25 cellular contexts compared by ENCODE assay signal in genomic region chr7:8881916-8882315, GRCh38.
DNase-seq lines count a peak whose midpoint lies in the region; ATAC-seq, FAIRE-seq and TF ChIP-seq lines count a peak whose summit lies in the region.
"Had no signal": no experiment of that assay in that cellular context is flagged by ENCODE, and none has a peak within 500 bp of the region (broad histone marks: within the 10 kb centered on the region; RNA-seq: fewer than 3 reads in every experiment).

No MANE protein-coding gene starts in this region.

- H3K4me3 ChIP-seq in smooth muscle cell, result no peak overlapping the region
- H3K4me3 ChIP-seq: GM12878, MG63, PC-9, SJSA1 had no signal

- no peak overlapping the region for H3K4me2 ChIP-seq in smooth muscle cell
- H3K4me2 ChIP-seq: PC-9 had no signal

- H2AFZ ChIP-seq in smooth muscle cell (ENCODE audit: low read depth), result peak overlapping the region; percentile 32
- H2AFZ ChIP-seq: PC-9 had no signal

- no peaks in the 10 kb centered on the region for H3K9me3 ChIP-seq in smooth muscle cell (replicated peaks; ENCODE audit: low read depth)
- H3K9me3 ChIP-seq: Caco-2, MG63, SJSA1 had no signal

- H3K27me3 ChIP-seq in smooth muscle cell (ENCODE audit: low read depth), result no peaks in the 10 kb centered on the region
- H3K27me3 ChIP-seq: MG63, SJSA1 had no signal

- peaks cover 7% of the 10 kb centered on the region for H3K4me1 ChIP-seq in smooth muscle cell (ENCODE audit: low read depth)
- H3K4me1 ChIP-seq: Caco-2, SJSA1 had no signal

- 55% methylated on average over 2 of the region's 2 CpGs for WGBS in smooth muscle cell (ENCODE audit: low lambda C conversion rate)

- no peak overlapping the region for H3K27ac ChIP-seq in smooth muscle cell (ENCODE audit: low read depth)
- H3K27ac ChIP-seq: C4-2B, PC-9, SJSA1 had no signal

- no peaks in the 10 kb centered on the region for H3F3A ChIP-seq in smooth muscle cell (ENCODE audit: low read depth)

- no peaks in the 10 kb centered on the region for H3K79me2 ChIP-seq in smooth muscle cell (ENCODE audit: low read depth)

- FAIRE-seq in GM12891 (lab: Jason Lieb, UNC), result no peak
- FAIRE-seq: GM12878 had no signal

- TF ChIP-seq POLR2A in GM12891 (IDR thresholded peaks at IDR 0.05; ENCODE audit: low read depth, low read length), result no peak

- DNase-seq in HT1080 (ENCODE audit: low read depth) (peak; percentile 6), SK-N-DZ (ENCODE audit: low spot score) (peak; percentile 12), foreskin melanocyte (peak; percentile 67), smooth muscle cell (lab: John Stamatoyannopoulos, UW; ENCODE audit: unreplicated experiment) (no peak), GM12891 (ENCODE audit: insufficient read length, low spot score) (no peak)
- DNase-seq: Caco-2; CD8-positive, alpha-beta T cell; DMS 273 treated with DMSO at 0.1 percent for 48 hours; DMS79; EL; GDM1; H7; KBM-7; MG63; NCI-H2029 treated with DMSO at 0.1 percent for 48 hours; NCI-H2171; NCI-H748 treated with DMSO at 0.1 percent for 48 hours; NK-92 treated with Interleukin-12 subunit alpha and Interleukin-12 subunit beta, amount 100 ng/mL, for 24 hours; PC-9; Right ventricle myocardium superior had no signal

- no peak overlapping the region for H3K9ac ChIP-seq in smooth muscle cell (ENCODE audit: low read depth)

- ATAC-seq in HG03432 (IDR thresholded peaks at IDR 0.05; ENCODE audit: unreplicated experiment), result no peak
- no peak for ATAC-seq in GM21381 (IDR thresholded peaks at IDR 0.05; ENCODE audit: unreplicated experiment)
- ATAC-seq: CD8-positive, alpha-beta T cell; GM12878 had no signal

- H4K20me1 ChIP-seq in smooth muscle cell (ENCODE audit: low read depth), result no peaks in the 10 kb centered on the region

- no peaks in the 10 kb centered on the region for H3K36me3 ChIP-seq in smooth muscle cell (ENCODE audit: low read depth)
- H3K36me3 ChIP-seq: MG63, SJSA1 had no signal

- TF ChIP-seq CTCF in smooth muscle cell (IDR thresholded peaks at IDR 0.05; ENCODE audit: borderline replicate concordance, insufficient read depth, poor library complexity, severe bottlenecking), result no peak

TF ChIP-seq in GM12891, 5 proteins besides CTCF, POLR2A, EP300 and RAD21:
- TF ChIP-seq POLR2AphosphoS5 (IDR thresholded peaks at IDR 0.05; ENCODE audit: low read depth, low read length) (no peak), TAF1 (IDR thresholded peaks at IDR 0.05; ENCODE audit: low read depth, low read length) (no peak), SPI1 (IDR thresholded peaks at IDR 0.05; ENCODE audit: low read depth, low read length) (no peak), POU2F2 (IDR thresholded peaks at IDR 0.05; ENCODE audit: low read depth, low read length) (no peak), PAX5 (IDR thresholded peaks at IDR 0.05; ENCODE audit: insufficient read depth, low read length, severe bottlenecking) (no peak)

Comparison
In these comparisons a context has a peak if more than half of its experiments do, and no peak if none do; other contexts are left out.
1. DNase-seq: peak in HT1080 (single experiment), SK-N-DZ (single experiment) and foreskin melanocyte (single experiment); none in smooth muscle cell (single experiment) and GM12891 (single experiment).